In genomic region chr13:40874138-40874776, GRCh38 we compare ENCODE assay signal across 21 cellular contexts.
DNase-seq lines count a peak whose midpoint lies in the region; ATAC-seq and TF ChIP-seq lines count a peak whose summit lies in the region.
"Had no signal": no experiment of that assay in that cellular context is flagged by ENCODE, and none has a peak within 500 bp of the region (broad histone marks: within the 10 kb centered on the region; RNA-seq: fewer than 3 reads in every experiment).

No MANE protein-coding gene starts in this region.

- peaks cover 85% of the 10 kb centered on the region for H3K9me3 Mint-ChIP-seq in nephron progenitor cell
- H3K9me3 Mint-ChIP-seq: activated naive CD4-positive, alpha-beta T cell treated with anti-CD3 and anti-CD28 coated beads, Interleukin-2, amount 50 U/mL, for 24 hours had no signal

- no peak overlapping the region for H3K9ac ChIP-seq in BLaER1

- no peak overlapping the region for H3K4me3 Mint-ChIP-seq in nephron progenitor cell
- H3K4me3 Mint-ChIP-seq: activated naive CD4-positive, alpha-beta T cell treated with anti-CD3 and anti-CD28 coated beads, Interleukin-2, amount 50 U/mL, for 24 hours; activated T-cell treated with anti-CD3 and anti-CD28 coated beads, Interleukin-2, amount 50 U/mL, for 72 hours had no signal

- H3K36me3 ChIP-seq in BLaER1: peaks cover 59% of the 10 kb centered on the region
- peaks cover 0 to 40% of the 10 kb centered on the region in 2 donors for H3K36me3 ChIP-seq in gastrocnemius medialis
- H3K36me3 ChIP-seq: uterus had no signal

- peaks cover 88% of the 10 kb centered on the region for H3K9me3 ChIP-seq in BLaER1
- H3K9me3 ChIP-seq in gastrocnemius medialis: peaks cover 0 to 8% (median 3%) of the 10 kb centered on the region in 3 donors

- peaks cover 87% of the 10 kb centered on the region for H3K36me3 Mint-ChIP-seq in nephron progenitor cell (ENCODE audit: low read depth)

- peak overlapping the region; percentile 28; the same call in 1 of the 2 replicates for H3K4me3 ChIP-seq in BLaER1
- no peak overlapping the region for H3K4me3 ChIP-seq in astrocyte of the spinal cord (ENCODE audit: low read depth, low read length)
- no peak overlapping the region for H3K4me3 ChIP-seq in fibroblast of villous mesenchyme (ENCODE audit: low read depth, low read length)
- H3K4me3 ChIP-seq in gastrocnemius medialis: no peak overlapping the region
- H3K4me3 ChIP-seq: coronary artery, hepatocyte, uterus had no signal

- H3K27me3 ChIP-seq in BLaER1: no peaks in the 10 kb centered on the region
- H3K27me3 ChIP-seq in gastrocnemius medialis: no peaks in the 10 kb centered on the region
- H3K27me3 ChIP-seq: hepatocyte, uterus had no signal

- no peaks in the 10 kb centered on the region for H4K20me1 ChIP-seq in BLaER1

- in situ Hi-C loops in astrocyte of the spinal cord (cut with HindIII; ENCODE audit: low sequenced_read_pairs) (no loop called here), gastrocnemius medialis (cut with MboI; ENCODE audit: low sequenced_read_pairs in 4 of 4) (no loop called here)

- TF ChIP-seq POLR2A in gastrocnemius medialis (IDR thresholded peaks at IDR 0.05): no peak

- ATAC-seq in GM19397 (IDR thresholded peaks at IDR 0.05; ENCODE audit: unreplicated experiment): no peak
- ATAC-seq in gastrocnemius medialis: no peak
- ATAC-seq in HG02938 (IDR thresholded peaks at IDR 0.05; ENCODE audit: unreplicated experiment): no peak
- ATAC-seq: activated T-cell treated with anti-CD3 and anti-CD28 coated beads, Interleukin-2, amount 50 U/mL, for 72 hours had no signal

- intact Hi-C loops in gastrocnemius medialis (cut with DNase I; ENCODE audit: low total_unique reads): no loop called here

- no peak overlapping the region for H3K27ac Mint-ChIP-seq in nephron progenitor cell
- H3K27ac Mint-ChIP-seq: activated naive CD4-positive, alpha-beta T cell treated with anti-CD3 and anti-CD28 coated beads, Interleukin-2, amount 50 U/mL, for 24 hours; activated T-cell treated with anti-CD3 and anti-CD28 coated beads, Interleukin-2, amount 50 U/mL, for 72 hours had no signal

- H3K27ac ChIP-seq in BLaER1 (no peak overlapping the region), gastrocnemius medialis (no peak overlapping the region)
- H3K27ac ChIP-seq: coronary artery, hepatocyte, uterus had no signal

- H3K4me1 Mint-ChIP-seq in nephron progenitor cell: no peaks in the 10 kb centered on the region
- H3K4me1 Mint-ChIP-seq: activated naive CD4-positive, alpha-beta T cell treated with anti-CD3 and anti-CD28 coated beads, Interleukin-2, amount 50 U/mL, for 24 hours had no signal

- peak; percentile 30 for DNase-seq in MV-4-11 (lab: John Stamatoyannopoulos, UW)
- peak; percentile 12 for DNase-seq in astrocyte of the spinal cord (ENCODE audit: low read depth, low spot score)
- DNase-seq in fibroblast of villous mesenchyme (ENCODE audit: low read depth): peak; percentile 8
- no peak for DNase-seq in gastrocnemius medialis
- DNase-seq in nephron progenitor cell: no peak
- DNase-seq: activated CD4-positive, alpha-beta T cell treated with anti-CD3 and anti-CD28 coated beads for 1 hour; activated T-cell treated with anti-CD3 and anti-CD28 coated beads, Interleukin-2, amount 50 U/mL, for 72 hours; C1 segment of cervical spinal cord; foreskin fibroblast; GDM1; KG1; NCI-H1105 treated with DMSO at 0.1 percent for 48 hours; NCI-H2107; NCI-H524 treated with DMSO at 0.1 percent for 48 hours; uterus had no signal

- TF ChIP-seq CTCF in astrocyte of the spinal cord (IDR thresholded peaks at IDR 0.05; ENCODE audit: low read depth, low read length): no peak
- TF ChIP-seq CTCF in fibroblast of villous mesenchyme (IDR thresholded peaks at IDR 0.05; ENCODE audit: insufficient read depth, low read depth, low read length): no peak
- TF ChIP-seq CTCF in gastrocnemius medialis (IDR thresholded peaks at IDR 0.05 in 4 of 5, conservative IDR thresholded peaks at IDR 0.05 in 1 of 5): no peak
- TF ChIP-seq CTCF in nephron progenitor cell (IDR thresholded peaks at IDR 0.05): no peak

- H3K27me3 Mint-ChIP-seq in nephron progenitor cell (ENCODE audit: low read depth, poor library complexity): no peaks in the 10 kb centered on the region
- H3K27me3 Mint-ChIP-seq: activated naive CD4-positive, alpha-beta T cell treated with anti-CD3 and anti-CD28 coated beads, Interleukin-2, amount 50 U/mL, for 24 hours had no signal

- H3K4me1 ChIP-seq in BLaER1 (no peaks in the 10 kb centered on the region), gastrocnemius medialis (no peaks in the 10 kb centered on the region)
- H3K4me1 ChIP-seq: uterus had no signal

- H3K4me2 ChIP-seq in BLaER1: no peak overlapping the region
- H3K4me2 ChIP-seq: hepatocyte had no signal

Comparison
In these comparisons a context has a peak if more than half of its experiments do, and no peak if none do; other contexts are left out.
1. DNase-seq: peak in MV-4-11 (single experiment), astrocyte of the spinal cord (single experiment) and fibroblast of villous mesenchyme (single experiment); none in gastrocnemius medialis (0 of 2) and nephron progenitor cell (single experiment).